Comparison of ENCODE assay signal across 9 cellular contexts in genomic region chr14:78758333-78758732, GRCh38.
DNase-seq lines count a peak whose midpoint lies in the region; ATAC-seq and TF ChIP-seq lines count a peak whose summit lies in the region.
"Had no signal": no experiment of that assay in that cellular context is flagged by ENCODE, and none has a peak within 500 bp of the region (broad histone marks: within the 10 kb centered on the region; RNA-seq: fewer than 3 reads in every experiment).

No MANE protein-coding gene starts in this region.

- no peak overlapping the region for H3K27ac ChIP-seq in adrenal gland
- H3K27ac ChIP-seq in lower lobe of right lung = no peak overlapping the region
- H3K27ac ChIP-seq in aorta (ENCODE audit: low read depth in 1 of 2, low read length in 2 of 2) = no peak overlapping the region

- H3K4me1 ChIP-seq in adrenal gland (replicated peaks in 1 of 2) = no peaks in the 10 kb centered on the region
- no peaks in the 10 kb centered on the region for H3K4me1 ChIP-seq in lower lobe of right lung
- no peaks in the 10 kb centered on the region for H3K4me1 ChIP-seq in aorta (ENCODE audit: control insufficient read depth in 1 of 2, insufficient read depth in 2 of 2, low read length in 2 of 2)

- ATAC-seq in lower lobe of right lung = peak in 1 of 2 donors; percentile 29
- no peak for ATAC-seq in GM19452 (IDR thresholded peaks at IDR 0.05; ENCODE audit: unreplicated experiment)
- ATAC-seq in aorta (ENCODE audit: low FRiP score) = no peak
- no peak for ATAC-seq in Right ventricle myocardium inferior

- H3K27me3 ChIP-seq in adrenal gland (no peaks in the 10 kb centered on the region), lower lobe of right lung (ENCODE audit: low read depth) (no peaks in the 10 kb centered on the region), aorta (ENCODE audit: control insufficient read depth in 1 of 2, insufficient read depth in 2 of 2, low read length in 1 of 2) (peaks cover 0 to 3% of the 10 kb centered on the region in 2 donors)

- H3K36me3 ChIP-seq in adrenal gland (replicated peaks in 1 of 2) = no peaks in the 10 kb centered on the region
- H3K36me3 ChIP-seq in lower lobe of right lung = no peaks in the 10 kb centered on the region
- H3K36me3 ChIP-seq in aorta (ENCODE audit: control insufficient read depth in 1 of 2, insufficient read depth in 2 of 2, low read length in 1 of 2) = no peaks in the 10 kb centered on the region

- TF ChIP-seq POLR2A in adrenal gland (IDR thresholded peaks at IDR 0.05) = no peak

- intact Hi-C loops in adrenal gland (cut with DNase I) (no loop called here), lower lobe of right lung (cut with DNase I) (no loop called here), aorta (cut with DNase I) (no loop called here), Right ventricle myocardium inferior (cut with DNase I) (no loop called here)

- TF ChIP-seq CTCF in adrenal gland (IDR thresholded peaks at IDR 0.05) = peak in 4 of 6 experiments; percentile 13 to 35 (median 18)
- peak; percentile 28 for TF ChIP-seq CTCF in lower lobe of right lung (IDR thresholded peaks at IDR 0.05)

- DNase-seq in GM03348 (ENCODE audit: low spot score) = peak; percentile 51
- peak; percentile 9 for DNase-seq in H4 (ENCODE audit: low spot score)
- peak; percentile 20 for DNase-seq in NCI-H146 treated with DMSO at 0.1 percent for 48 hours (lab: John Stamatoyannopoulos, UW; ENCODE audit: unreplicated experiment)
- DNase-seq in adrenal gland = peak in 1 of 7 donors; percentile 3
- DNase-seq in lower lobe of right lung = no peak
- no peak for DNase-seq in aorta
- no peak for DNase-seq in Right ventricle myocardium inferior (ENCODE audit: missing footprints)
- DNase-seq: naive B cell had no signal

- H3K9me3 ChIP-seq in adrenal gland (replicated peaks in 1 of 3) (no peaks in the 10 kb centered on the region), lower lobe of right lung (no peaks in the 10 kb centered on the region), aorta (ENCODE audit: control insufficient read depth, low read length) (no peaks in the 10 kb centered on the region)

- 48 to 58% (median 53%) methylated on average over 4 of the region's 4 CpGs for WGBS in adrenal gland, 4 donors
- 42 to 45% methylated on average over 4 of the region's 4 CpGs for WGBS in aorta, 2 donors

- no peak overlapping the region for H3K4me3 ChIP-seq in adrenal gland
- H3K4me3 ChIP-seq in lower lobe of right lung = no peak overlapping the region
- no peak overlapping the region for H3K4me3 ChIP-seq in aorta (ENCODE audit: low read length in 2 of 2)

Comparison
In these comparisons a context has a peak if more than half of its experiments do, and no peak if none do; other contexts are left out.
1. DNase-seq: peak in GM03348 (single experiment), H4 (single experiment) and NCI-H146 treated with DMSO at 0.1 percent for 48 hours (single experiment); none in lower lobe of right lung (single experiment), aorta (0 of 2) and Right ventricle myocardium inferior (single experiment).